ENCODE assay signal across 8 cellular contexts in genomic region chr19:53192771-53193533, GRCh38. TPM values are rescaled to one million over a fixed set of nuclear protein-coding genes. Genes with fewer than 3 reads are reported as not detected.
DNase-seq lines count a peak whose midpoint lies in the region; ATAC-seq lines count a peak whose summit lies in the region.

ZNF665 (minus strand) TSS chr19:53193358; CDS start chr19:53182898, 10,460 bp downstream.

- ATAC-seq in GM21360 (IDR thresholded peaks at IDR 0.05; ENCODE audit: unreplicated experiment), result no peak
- no peak for ATAC-seq in GM21526 (IDR thresholded peaks at IDR 0.05; ENCODE audit: low FRiP score, unreplicated experiment)

- H3K27ac Mint-ChIP-seq in immature natural killer cell, result peak within 1 kb of the TSS; percentile 92 to 98 (median 95)

- H3K4me3 Mint-ChIP-seq in immature natural killer cell, result peak within 1 kb of the TSS; percentile 93 to 97 (median 97)

- peaks cover 38 to 40% of the 10 kb centered on the region in 2 donors for H3K4me1 Mint-ChIP-seq in immature natural killer cell

- peak within 1 kb of the TSS; percentile 71; the same call in 1 of the 2 replicates for H3K4me3 ChIP-seq in GM08714 (ENCODE audit: low read length)
- H3K4me3 ChIP-seq in skeletal muscle tissue (ENCODE audit: low read length in 3 of 3), result peak within 1 kb of the TSS; percentile 73 to 89 (median 77)

- peaks cover 0 to 4% (median 3%) of the 10 kb centered on the region in 3 donors for H3K9me3 ChIP-seq in skeletal muscle tissue (ENCODE audit: control insufficient read depth in 3 of 3, low read length in 3 of 3)

- peaks cover 8 to 11% (median 10%) of the 10 kb centered on the region in 3 donors for H3K27me3 Mint-ChIP-seq in immature natural killer cell (ENCODE audit: low read depth in 3 of 3)

- peaks cover 2 to 7% (median 3%) of the 10 kb centered on the region in 3 donors for H3K4me1 ChIP-seq in skeletal muscle tissue (ENCODE audit: control insufficient read depth in 3 of 3, insufficient read depth in 3 of 3, low read length in 3 of 3)

- peaks cover 0 to 3% (median 2%) of the 10 kb centered on the region in 3 donors for H3K36me3 ChIP-seq in skeletal muscle tissue (ENCODE audit: control insufficient read depth in 3 of 3, insufficient read depth in 3 of 3, low read length in 3 of 3)

- H3K27ac ChIP-seq in caudate nucleus (ENCODE audit: low read depth, low read length) (no peak within 1 kb of the TSS), skeletal muscle tissue (ENCODE audit: low read depth, low read length) (peak within 1 kb of the TSS; percentile 40)

- peaks cover 9 to 20% (median 18%) of the 10 kb centered on the region in 3 donors for H3K36me3 Mint-ChIP-seq in immature natural killer cell

- no peaks in the 10 kb centered on the region for H3K27me3 ChIP-seq in skeletal muscle tissue (ENCODE audit: control insufficient read depth in 3 of 3, insufficient read depth in 3 of 3, low read length in 3 of 3)

- H3K9ac ChIP-seq in skeletal muscle tissue (ENCODE audit: low read depth in 1 of 3, low read length in 3 of 3), result peak within 1 kb of the TSS; percentile 75 to 83 (median 77)

- peaks cover 0 to 7% (median 4%) of the 10 kb centered on the region in 6 donors for H3K9me3 Mint-ChIP-seq in immature natural killer cell

- DNase-seq in NCI-H1048 (lab: John Stamatoyannopoulos, UW) (peak; percentile 50), caudate nucleus (lab: John Stamatoyannopoulos, UW) (peak; percentile 17 to 95 (median 83)), immature natural killer cell (peak; percentile 87 to 89 (median 88))
- peak; percentile 68 to 81 (median 72) for DNase-seq in activated CD4-positive, CD25-positive, alpha-beta regulatory T cell (lab: John Stamatoyannopoulos, UW)

RNA-seq across cellular contexts. Expression of gene ZNF665, which starts in this region (rescaled TPM):
- 10 to 100 TPM in 2 of 3 donors, 1 to 10 TPM in 1; 7.6 to 12.8 (median 11.2) TPM for polyA plus RNA-seq in immature natural killer cell
- total RNA-seq in skeletal muscle tissue, result 2.1 TPM
